In the genomic region with DNA sequence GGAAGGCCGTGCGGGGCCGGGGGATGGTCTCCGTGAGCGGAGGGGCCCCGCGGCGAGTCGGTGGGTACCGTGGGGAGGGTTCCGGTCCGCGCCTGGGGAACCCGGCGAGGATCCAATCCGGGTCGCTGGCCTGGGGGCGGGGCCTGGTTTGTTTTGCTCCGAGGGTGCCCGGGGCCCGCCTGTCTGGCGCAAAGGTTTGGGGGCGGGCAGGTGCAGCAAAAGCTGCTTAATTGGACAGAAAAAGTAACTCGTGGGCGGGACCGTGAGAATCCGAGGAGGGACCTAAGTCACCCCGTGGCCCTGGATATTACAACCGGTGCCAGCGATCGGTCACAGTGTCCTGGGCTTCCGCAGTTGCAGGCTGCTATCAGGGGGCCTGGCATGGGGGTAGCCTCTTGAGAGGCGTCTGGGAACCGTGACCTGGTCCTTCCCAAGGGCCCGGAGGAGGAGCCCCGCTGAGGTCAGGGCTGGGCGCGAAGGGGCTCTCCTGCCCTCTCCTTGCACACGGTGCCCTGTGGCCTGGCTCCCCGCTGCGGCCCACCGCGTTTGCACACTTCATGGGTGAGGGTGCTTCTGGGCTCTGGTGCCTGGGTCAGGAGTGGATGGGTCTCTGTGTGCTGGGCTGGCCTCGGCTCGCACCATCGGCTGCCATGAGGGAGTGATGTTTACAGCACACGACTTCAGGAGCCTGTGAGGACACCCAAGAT, we compare ENCODE assay signal across 2 cellular contexts.
A peak's percentile ranks its signal among the peaks of the same experiment; 100 is the strongest.
TF ChIP-seq lines count a peak whose summit lies in the region.

No MANE protein-coding gene starts in this region.

TF ChIP-seq in GM23338, 12 proteins besides CTCF, POLR2A, EP300 and RAD21:
- 0 out of 2 replicates have a peak, but pooled peaks have one; percentile 22 for TF ChIP-seq POLR2AphosphoS5 (IDR thresholded peaks at IDR 0.05; ENCODE audit: low read depth)
- no peak for TF ChIP-seq ZNF114 (CRISPR knock-in tag; IDR thresholded peaks at IDR 0.05)

TF ChIP-seq in SK-N-SH, 30 proteins besides CTCF, POLR2A, EP300 and RAD21:
- TF ChIP-seq MXI1 (IDR thresholded peaks at IDR 0.05; ENCODE audit: low read depth, low read length) (0 out of 2 replicates have a peak, but pooled peaks have one; percentile 5), GABPA (IDR thresholded peaks at IDR 0.05; ENCODE audit: low read depth) (peak; percentile 21; the same call in 1 of the 2 replicates), POLR2AphosphoS5 (IDR thresholded peaks at IDR 0.05; ENCODE audit: low read depth, low read length) (no peak), FOXM1 (IDR thresholded peaks at IDR 0.05; ENCODE audit: low read depth) (no peak), MEF2A (IDR thresholded peaks at IDR 0.05; ENCODE audit: borderline replicate concordance, low read depth) (no peak), GATA2 (CRISPR knock-in tag; IDR thresholded peaks at IDR 0.05) (no peak)
- TF ChIP-seq, protein P1, sequence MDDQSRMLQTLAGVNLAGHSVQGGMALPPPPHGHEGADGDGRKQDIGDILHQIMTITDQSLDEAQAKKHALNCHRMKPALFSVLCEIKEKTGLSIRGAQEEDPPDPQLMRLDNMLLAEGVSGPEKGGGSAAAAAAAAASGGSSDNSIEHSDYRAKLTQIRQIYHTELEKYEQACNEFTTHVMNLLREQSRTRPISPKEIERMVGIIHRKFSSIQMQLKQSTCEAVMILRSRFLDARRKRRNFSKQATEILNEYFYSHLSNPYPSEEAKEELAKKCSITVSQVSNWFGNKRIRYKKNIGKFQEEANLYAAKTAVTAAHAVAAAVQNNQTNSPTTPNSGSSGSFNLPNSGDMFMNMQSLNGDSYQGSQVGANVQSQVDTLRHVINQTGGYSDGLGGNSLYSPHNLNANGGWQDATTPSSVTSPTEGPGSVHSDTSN (IDR thresholded peaks at IDR 0.05) = no peak
- TF ChIP-seq, protein P2, sequence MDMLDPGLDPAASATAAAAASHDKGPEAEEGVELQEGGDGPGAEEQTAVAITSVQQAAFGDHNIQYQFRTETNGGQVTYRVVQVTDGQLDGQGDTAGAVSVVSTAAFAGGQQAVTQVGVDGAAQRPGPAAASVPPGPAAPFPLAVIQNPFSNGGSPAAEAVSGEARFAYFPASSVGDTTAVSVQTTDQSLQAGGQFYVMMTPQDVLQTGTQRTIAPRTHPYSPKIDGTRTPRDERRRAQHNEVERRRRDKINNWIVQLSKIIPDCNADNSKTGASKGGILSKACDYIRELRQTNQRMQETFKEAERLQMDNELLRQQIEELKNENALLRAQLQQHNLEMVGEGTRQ (IDR thresholded peaks at IDR 0.05; ENCODE audit: borderline replicate concordance, low read depth, low read length) = no peak
- TF ChIP-seq, protein P3, sequence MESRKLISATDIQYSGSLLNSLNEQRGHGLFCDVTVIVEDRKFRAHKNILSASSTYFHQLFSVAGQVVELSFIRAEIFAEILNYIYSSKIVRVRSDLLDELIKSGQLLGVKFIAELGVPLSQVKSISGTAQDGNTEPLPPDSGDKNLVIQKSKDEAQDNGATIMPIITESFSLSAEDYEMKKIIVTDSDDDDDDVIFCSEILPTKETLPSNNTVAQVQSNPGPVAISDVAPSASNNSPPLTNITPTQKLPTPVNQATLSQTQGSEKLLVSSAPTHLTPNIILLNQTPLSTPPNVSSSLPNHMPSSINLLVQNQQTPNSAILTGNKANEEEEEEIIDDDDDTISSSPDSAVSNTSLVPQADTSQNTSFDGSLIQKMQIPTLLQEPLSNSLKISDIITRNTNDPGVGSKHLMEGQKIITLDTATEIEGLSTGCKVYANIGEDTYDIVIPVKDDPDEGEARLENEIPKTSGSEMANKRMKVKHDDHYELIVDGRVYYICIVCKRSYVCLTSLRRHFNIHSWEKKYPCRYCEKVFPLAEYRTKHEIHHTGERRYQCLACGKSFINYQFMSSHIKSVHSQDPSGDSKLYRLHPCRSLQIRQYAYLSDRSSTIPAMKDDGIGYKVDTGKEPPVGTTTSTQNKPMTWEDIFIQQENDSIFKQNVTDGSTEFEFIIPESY (IDR thresholded peaks at IDR 0.05; ENCODE audit: borderline replicate concordance, low read depth) = 0 out of 2 replicates have a peak, but pooled peaks have one; percentile 4
TF ChIP-seq in SK-N-SH: peak in this region for 3.
